ENCODE assay signal across 21 cellular contexts in the genomic region with DNA sequence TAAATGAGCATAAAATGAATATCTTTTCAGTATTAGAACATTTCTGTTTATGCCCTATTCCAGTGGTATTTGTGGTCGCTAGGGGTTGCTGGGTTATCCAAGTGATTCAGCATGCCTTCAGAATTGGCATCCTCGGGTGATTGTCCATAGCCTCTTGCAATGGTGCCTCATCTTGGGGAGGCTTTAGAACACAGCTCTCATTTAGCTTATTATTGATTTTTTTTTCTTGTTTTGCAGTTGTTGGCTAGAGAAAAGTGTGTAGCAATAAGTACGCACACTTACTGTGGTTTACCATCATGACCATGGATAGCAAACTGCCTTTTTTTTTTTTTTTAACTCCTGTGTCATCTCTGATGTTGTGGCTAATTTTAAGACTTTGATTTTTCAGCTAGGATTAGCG. TPM values are rescaled to one million over a fixed set of nuclear protein-coding genes. Genes with fewer than 3 reads are reported as not detected.
DNase-seq lines count a peak whose midpoint lies in the region; ATAC-seq and TF ChIP-seq lines count a peak whose summit lies in the region.
"Had no signal": no experiment of that assay in that cellular context is flagged by ENCODE, and none has a peak within 500 bp of the region (broad histone marks: within the 10 kb centered on the region; RNA-seq: fewer than 3 reads in every experiment).

No MANE protein-coding gene starts in this region.

- in situ Hi-C loops in ACHN (cut with HindIII; ENCODE audit: low pct_ligation_motif_present, low pct_unique_long_range_greater_than_20kb, low sequenced_read_pairs) = no loop called here

- no peak overlapping the region for H3K4me3 ChIP-seq in coronary artery
- H3K4me3 ChIP-seq in Peyer's patch = no peak overlapping the region
- H3K4me3 ChIP-seq: HAP-1 had no signal

- peaks cover 0 to 3% (median 0%) of the 10 kb centered on the region in 4 donors for H3K4me1 ChIP-seq in Peyer's patch

- no peak overlapping the region for H3K27ac ChIP-seq in coronary artery
- H3K27ac ChIP-seq in Peyer's patch = no peak overlapping the region

- ATAC-seq in T-helper 17 cell = no peak
- ATAC-seq: left ventricle myocardium superior had no signal

- peaks cover 12% of the 10 kb centered on the region for H3K4me1 Mint-ChIP-seq in T-helper 17 cell

- no peaks in the 10 kb centered on the region for H3K27me3 Mint-ChIP-seq in T-helper 17 cell
- H3K27me3 Mint-ChIP-seq: activated naive CD8-positive, alpha-beta T cell; stimulated activated naive B cell treated with anti-CD40 and anti-IgM and Interleukin-4, amounts not matched to agents 10 μg/mL and 1 μg/mL and 100 μg/mL, for 72 hours had no signal

- TF ChIP-seq CTCF in coronary artery (IDR thresholded peaks at IDR 0.05) (no peak), GM10266 (IDR thresholded peaks at IDR 0.05; ENCODE audit: control insufficient read depth, insufficient read depth, low read depth, missing control alignments) (no peak), Peyer's patch (IDR thresholded peaks at IDR 0.05) (no peak)

- H3K36me3 ChIP-seq in Peyer's patch = peaks cover 0 to 39% (median 0%) of the 10 kb centered on the region in 3 donors
- H3K36me3 ChIP-seq: HAP-1 had no signal

- no peaks in the 10 kb centered on the region for H3K27me3 ChIP-seq in Peyer's patch

- peak overlapping the region; percentile 90 for H3K27ac Mint-ChIP-seq in T-helper 17 cell
- H3K27ac Mint-ChIP-seq: activated naive CD8-positive, alpha-beta T cell; stimulated activated naive B cell treated with anti-CD40 and anti-IgM and Interleukin-4, amounts not matched to agents 10 μg/mL and 1 μg/mL and 100 μg/mL, for 72 hours had no signal

- no peak for TF ChIP-seq POLR2A in Peyer's patch (IDR thresholded peaks at IDR 0.05)

- H3K4me3 Mint-ChIP-seq in T-helper 17 cell = no peak overlapping the region
- H3K4me3 Mint-ChIP-seq: activated naive CD8-positive, alpha-beta T cell; stimulated activated naive B cell treated with anti-CD40 and anti-IgM and Interleukin-4, amounts not matched to agents 10 μg/mL and 1 μg/mL and 100 μg/mL, for 72 hours had no signal

- H3K9me3 ChIP-seq in T-helper 17 cell (ENCODE audit: control insufficient read depth, low read length, poor library complexity, severe bottlenecking) (no peaks in the 10 kb centered on the region), Peyer's patch (no peaks in the 10 kb centered on the region)
- H3K9me3 ChIP-seq: HAP-1 had no signal

- DNase-seq in ACHN (peak; percentile 23), HCEC 1CT (peak; percentile 22), T-helper 17 cell (no peak), glomerular visceral epithelial cell (ENCODE audit: extremely low spot score) (peak; percentile 40), coronary artery (ENCODE audit: low spot score) (no peak), GM10266 (ENCODE audit: extremely low spot score) (no peak), Peyer's patch (no peak)
- no peak for DNase-seq in central memory CD4-positive, alpha-beta T cell
- DNase-seq: activated CD4-positive, CD25-positive, alpha-beta regulatory T cell; AML-193; COR-L47; glutamatergic neuron; Karpas-422; left ventricle myocardium superior; NCI-H1436 treated with DMSO at 0.1 percent for 48 hours; retina; SHP77 treated with DMSO at 0.1 percent for 48 hours; stimulated activated naive B cell treated with anti-CD40 and anti-IgM and Interleukin-4, amounts not matched to agents 10 μg/mL and 1 μg/mL and 100 μg/mL, for 72 hours; trophoblast cell had no signal

- peaks cover 5% of the 10 kb centered on the region for H3K36me3 Mint-ChIP-seq in T-helper 17 cell (ENCODE audit: low read depth)

RNA-seq across cellular contexts. Expression of gene PLEKHA3, which starts 33.6 kb away (rescaled TPM):
- 10 to 100 TPM; 24.9 to 26.5 TPM for total RNA-seq in T-helper 17 cell
- total RNA-seq in Peyer's patch = 10 to 100 TPM in 1 of 4 donors, 1 to 10 TPM in 3; 7.4 to 13.3 (median 8.6) TPM

RNA-seq across cellular contexts. Expression of gene FKBP7, which starts 35.5 kb away (rescaled TPM):
- total RNA-seq in T-helper 17 cell (under 1 TPM in 1 of 2 donors, not detected in 1; 0.65 TPM), Peyer's patch (1 to 10 TPM in 2 of 4 donors, under 1 TPM in 2; 0.53 to 5.3 (median 1.0) TPM)

Comparison
In these comparisons a context has a peak if more than half of its experiments do, and no peak if none do; other contexts are left out.
1. DNase-seq: peak in ACHN (single experiment), HCEC 1CT (single experiment) and glomerular visceral epithelial cell (single experiment); none in T-helper 17 cell (0 of 3), coronary artery (single experiment), GM10266 (single experiment), Peyer's patch (0 of 3) and central memory CD4-positive, alpha-beta T cell (single experiment).